8 cellular contexts compared by ENCODE assay signal in the genomic region with DNA sequence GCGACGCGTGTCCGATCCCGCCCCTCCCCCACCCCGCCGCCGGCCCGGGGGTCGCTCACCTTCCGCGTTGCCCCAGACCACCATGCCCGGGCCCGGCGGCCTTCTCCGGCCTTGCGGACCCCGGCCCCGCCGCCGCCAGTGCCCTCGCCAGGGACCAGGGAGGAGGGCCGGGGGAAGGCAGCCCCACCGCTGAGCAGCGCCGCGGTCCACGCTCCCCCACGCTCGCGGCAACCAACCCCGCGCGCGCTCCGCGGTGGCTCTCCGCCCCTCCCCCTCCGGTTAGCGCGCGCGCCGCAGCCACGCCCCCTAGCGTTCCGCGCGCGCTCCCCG. TPM values are rescaled to one million over a fixed set of nuclear protein-coding genes. Genes with fewer than 3 reads are reported as not detected.
DNase-seq lines count a peak whose midpoint lies in the region; ATAC-seq and TF ChIP-seq lines count a peak whose summit lies in the region.

A gene (minus strand): TSS at position 260 of the 330 bp plus-strand sequence. CDS start 25,042 bp downstream, outside the sequence.

- H3K9ac ChIP-seq in ES-I3 (ENCODE audit: low read depth, low read length) (peak within 1 kb of the TSS; percentile 81), OCI-LY1 (ENCODE audit: low read length) (peak within 1 kb of the TSS; percentile 82)

- H3F3A ChIP-seq in OCI-LY1 (ENCODE audit: insufficient read depth, low read length): no peaks in the 10 kb centered on the region

- H3K27ac Mint-ChIP-seq in naive B cell: peak within 1 kb of the TSS; percentile 94 to 100 (median 99)

- H3K4me3 Mint-ChIP-seq in naive B cell: peak within 1 kb of the TSS; percentile 96 to 99 (median 98)

- peak within 1 kb of the TSS; percentile 79 for H3K4me3 ChIP-seq in OCI-LY1 (ENCODE audit: low read depth, low read length, poor library complexity, severe bottlenecking)

- ATAC-seq in naive B cell (ENCODE audit: low read depth in 2 of 2): peak in 1 of 2 donors; percentile 59
- ATAC-seq in GM21447 (IDR thresholded peaks at IDR 0.05; ENCODE audit: unreplicated experiment): no peak

- H3K4me1 ChIP-seq in ES-I3 (ENCODE audit: insufficient read depth, low read length): peaks cover 12% of the 10 kb centered on the region
- H3K4me1 ChIP-seq in OCI-LY1 (ENCODE audit: insufficient read depth, low read length, severe bottlenecking): peaks cover 46% of the 10 kb centered on the region

- H2AFZ ChIP-seq in OCI-LY1 (ENCODE audit: low read length): peak within 1 kb of the TSS; percentile 87; the same call in 1 of the 2 replicates

- H3K27ac ChIP-seq in OCI-LY1 (ENCODE audit: low read depth, low read length, poor library complexity, severe bottlenecking): peak within 1 kb of the TSS; percentile 68

- H3K36me3 ChIP-seq in ES-I3 (ENCODE audit: insufficient read depth, low read length) (no peaks in the 10 kb centered on the region), OCI-LY1 (ENCODE audit: insufficient read depth, low read length) (no peaks in the 10 kb centered on the region)

- H3K9me2 ChIP-seq in OCI-LY1 (ENCODE audit: low read depth, low read length): no peaks in the 10 kb centered on the region

- no peaks in the 10 kb centered on the region for H3K9me3 Mint-ChIP-seq in naive B cell

- DNase-seq in naive B cell: no peak
- no peak for DNase-seq in NCI-H187 treated with DMSO at 0.1 percent for 48 hours (lab: John Stamatoyannopoulos, UW)
- no peak for DNase-seq in GM19240 (ENCODE audit: insufficient read length, low spot score)
- no peak for DNase-seq in foreskin melanocyte

- in situ Hi-C loops in endometrial microvascular endothelial cells (cut with HindIII; ENCODE audit: inconsistent ontology term, low pct_unique_long_range_greater_than_20kb, low sequenced_read_pairs): no loop called here

- H4K20me1 ChIP-seq in OCI-LY1 (ENCODE audit: insufficient read depth, low read length): no peaks in the 10 kb centered on the region; the same call in 1 of the 2 replicates

- no peaks in the 10 kb centered on the region for H3K9me3 ChIP-seq in ES-I3 (ENCODE audit: control insufficient read depth, insufficient read depth, low read length)
- H3K9me3 ChIP-seq in OCI-LY1 (ENCODE audit: low read length): no peaks in the 10 kb centered on the region

- H3K79me2 ChIP-seq in OCI-LY1 (ENCODE audit: insufficient read depth, low read length): peaks cover 40% of the 10 kb centered on the region

- peaks cover 0 to 8% (median 0%) of the 10 kb centered on the region in 3 donors for H3K27me3 Mint-ChIP-seq in naive B cell

- no peak for TF ChIP-seq CTCF in OCI-LY1 (IDR thresholded peaks at IDR 0.05; ENCODE audit: low read length)

- H3K27me3 ChIP-seq in OCI-LY1 (ENCODE audit: insufficient read depth, low read length): no peaks in the 10 kb centered on the region

- H3K4me2 ChIP-seq in OCI-LY1 (ENCODE audit: low read length): peak within 1 kb of the TSS; percentile 78

- H3K36me3 Mint-ChIP-seq in naive B cell: peaks cover 0 to 8% of the 10 kb centered on the region in 2 donors

- H3K4me1 Mint-ChIP-seq in naive B cell: peaks cover 23 to 37% (median 32%) of the 10 kb centered on the region in 3 donors

RNA-seq across cellular contexts. Expression of the gene that starts here (rescaled TPM):
- total RNA-seq in endometrial microvascular endothelial cells (ENCODE audit: inconsistent ontology term): 17.7 TPM
- polyA plus RNA-seq in naive B cell (ENCODE audit: low read depth in 6 of 6): 10 to 100 TPM; 14.7 to 25.8 (median 17.9) TPM
